ENCODE assay signal across 14 cellular contexts in the genomic region with DNA sequence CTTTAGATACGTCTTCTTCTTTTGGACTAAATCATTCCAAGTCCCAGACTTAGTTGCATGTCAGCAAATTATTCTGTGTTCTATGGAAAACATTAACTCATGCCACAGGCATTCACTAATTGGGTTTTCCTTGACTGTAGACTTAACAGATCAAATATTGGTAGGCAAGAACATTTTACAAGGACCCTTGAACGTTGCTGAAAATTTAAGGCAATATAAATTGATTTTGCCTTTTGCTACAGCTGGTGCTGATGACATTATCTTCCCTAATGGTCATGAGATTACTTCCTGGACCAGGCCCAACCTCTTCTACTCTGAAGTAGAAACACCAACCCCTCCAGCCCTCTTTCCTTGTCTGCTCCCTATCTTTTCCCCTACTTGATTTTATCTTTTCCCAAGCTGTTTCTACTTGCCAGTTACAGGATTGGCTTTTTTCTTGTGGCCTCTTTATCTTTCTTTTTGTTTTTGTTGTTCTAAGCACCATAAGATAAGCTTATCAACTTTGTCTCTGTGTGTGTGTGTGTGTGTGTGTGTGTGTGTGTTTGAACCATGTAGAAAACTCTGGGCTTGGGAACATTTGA.
A peak's percentile ranks its signal among the peaks of the same experiment; 100 is the strongest.
DNase-seq lines count a peak whose midpoint lies in the region; ATAC-seq and TF ChIP-seq lines count a peak whose summit lies in the region.
"Had no signal": no experiment of that assay in that cellular context is flagged by ENCODE, and none has a peak within 500 bp of the region (broad histone marks: within the 10 kb centered on the region; RNA-seq: fewer than 3 reads in every experiment).

No MANE protein-coding gene starts in this region.

- H3K9me3 Mint-ChIP-seq in nephron, result peaks cover 2% of the 10 kb centered on the region
- H3K9me3 Mint-ChIP-seq in activated CD8-positive, alpha-beta memory T cell treated with anti-CD3 and anti-CD28 coated beads, Interleukin-2, amount 10 ng/mL, durations not matched to agents 7 days and 5 days (ENCODE audit: low read depth), result peaks cover 8% of the 10 kb centered on the region

- no peaks in the 10 kb centered on the region for H3K27me3 Mint-ChIP-seq in nephron (ENCODE audit: low read depth)
- H3K27me3 Mint-ChIP-seq in activated CD8-positive, alpha-beta memory T cell treated with anti-CD3 and anti-CD28 coated beads, Interleukin-2, amount 10 ng/mL, durations not matched to agents 7 days and 5 days, result no peaks in the 10 kb centered on the region
- H3K27me3 Mint-ChIP-seq: activated B cell treated with CpG ODN at 0.5 μM for 24 hours; CD4-positive, CD25-positive, alpha-beta regulatory T cell had no signal

- peaks cover under 1% of the 10 kb centered on the region for H3K4me1 Mint-ChIP-seq in nephron
- no peaks in the 10 kb centered on the region for H3K4me1 Mint-ChIP-seq in activated CD8-positive, alpha-beta memory T cell treated with anti-CD3 and anti-CD28 coated beads, Interleukin-2, amount 10 ng/mL, durations not matched to agents 7 days and 5 days
- H3K4me1 Mint-ChIP-seq: activated B cell treated with CpG ODN at 0.5 μM for 24 hours; CD4-positive, CD25-positive, alpha-beta regulatory T cell had no signal

- peak overlapping the region; percentile 8 to 16 (median 12) for H3K27ac Mint-ChIP-seq in nephron
- H3K27ac Mint-ChIP-seq in activated CD8-positive, alpha-beta memory T cell treated with anti-CD3 and anti-CD28 coated beads, Interleukin-2, amount 10 ng/mL, durations not matched to agents 7 days and 5 days, result no peak overlapping the region
- H3K27ac Mint-ChIP-seq: activated B cell treated with CpG ODN at 0.5 μM for 24 hours; CD4-positive, CD25-positive, alpha-beta regulatory T cell had no signal

- CTCF ChIA-PET in activated CD8-positive, alpha-beta memory T cell treated with anti-CD3 and anti-CD28 coated beads, Interleukin-2, amount 10 ng/mL, durations not matched to agents 7 days and 5 days (lab: Charles Lee), result no interaction called here

- peak; percentile 30 for DNase-seq in EL
- DNase-seq in RPMI7951 (ENCODE audit: low read depth), result peak; percentile 15
- peak; percentile 13 for DNase-seq in epithelial cell of proximal tubule (ENCODE audit: low read depth)
- no peak for DNase-seq in activated CD8-positive, alpha-beta memory T cell treated with anti-CD3 and anti-CD28 coated beads, Interleukin-2, amount 10 ng/mL, durations not matched to agents 7 days and 5 days
- no peak for DNase-seq in NCI-H82 (lab: John Stamatoyannopoulos, UW)
- DNase-seq in NCI-H774 (lab: John Stamatoyannopoulos, UW), result no peak
- DNase-seq: activated B cell treated with CpG ODN at 0.5 μM for 24 hours; activated gamma-delta T cell; CD4-positive, CD25-positive, alpha-beta regulatory T cell; NCI-H1417 treated with DMSO at 0.1 percent for 48 hours; NCI-H510A; PC-9 had no signal

- H3K36me3 Mint-ChIP-seq in nephron (ENCODE audit: low read depth), result peaks cover 4% of the 10 kb centered on the region
- H3K36me3 Mint-ChIP-seq in activated CD8-positive, alpha-beta memory T cell treated with anti-CD3 and anti-CD28 coated beads, Interleukin-2, amount 10 ng/mL, durations not matched to agents 7 days and 5 days, result peaks cover 17% of the 10 kb centered on the region

- H3K4me3 ChIP-seq in epithelial cell of proximal tubule (ENCODE audit: low read depth, low read length), result no peak overlapping the region
- H3K4me3 ChIP-seq: PC-9 had no signal

- no peak for ATAC-seq in HG02852 (IDR thresholded peaks at IDR 0.05; ENCODE audit: unreplicated experiment)
- ATAC-seq in activated CD8-positive, alpha-beta memory T cell treated with anti-CD3 and anti-CD28 coated beads, Interleukin-2, amount 10 ng/mL, durations not matched to agents 7 days and 5 days, result no peak

- H3K4me3 Mint-ChIP-seq in nephron, result no peak overlapping the region
- no peak overlapping the region for H3K4me3 Mint-ChIP-seq in activated CD8-positive, alpha-beta memory T cell treated with anti-CD3 and anti-CD28 coated beads, Interleukin-2, amount 10 ng/mL, durations not matched to agents 7 days and 5 days
- H3K4me3 Mint-ChIP-seq: activated B cell treated with CpG ODN at 0.5 μM for 24 hours; CD4-positive, CD25-positive, alpha-beta regulatory T cell had no signal

- TF ChIP-seq CTCF in epithelial cell of proximal tubule (conservative IDR thresholded peaks at IDR 0.05; ENCODE audit: low read depth, low read length), result no peak
- TF ChIP-seq CTCF in nephron (IDR thresholded peaks at IDR 0.05; ENCODE audit: unreplicated experiment in 3 of 3), result no peak

Comparison
In these comparisons a context has a peak if more than half of its experiments do, and no peak if none do; other contexts are left out.
1. DNase-seq: peak in EL (single experiment), RPMI7951 (single experiment) and epithelial cell of proximal tubule (single experiment); none in activated CD8-positive, alpha-beta memory T cell treated with anti-CD3 and anti-CD28 coated beads, Interleukin-2, amount 10 ng/mL, durations not matched to agents 7 days and 5 days (single experiment), NCI-H82 (single experiment) and NCI-H774 (single experiment).